In the genomic region with DNA sequence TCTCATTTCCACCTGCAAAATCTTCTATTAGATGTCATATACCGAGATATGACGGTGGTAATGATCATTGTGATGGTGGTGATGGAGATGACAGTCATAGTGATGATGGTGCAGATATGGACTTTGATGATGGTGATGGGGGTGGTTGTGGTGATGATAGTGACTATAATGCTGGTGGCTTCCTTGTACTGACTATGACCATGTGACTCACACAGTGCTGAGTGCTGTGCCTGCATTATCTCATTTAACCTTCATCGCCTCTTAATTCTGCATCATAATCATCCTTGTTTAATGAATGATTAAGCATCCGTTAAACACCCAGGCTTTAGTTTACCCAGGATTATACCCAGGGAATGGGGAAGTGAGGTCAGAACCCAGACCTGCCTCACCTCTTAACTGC, we compare ENCODE assay signal across 29 cellular contexts.
"Had no signal": no experiment of that assay in that cellular context is flagged by ENCODE, and none has a peak within 500 bp of the region (broad histone marks: within the 10 kb centered on the region; RNA-seq: fewer than 3 reads in every experiment).

No MANE protein-coding gene starts in this region.

- H3K4me1 ChIP-seq: foreskin keratinocyte, gastroesophageal sphincter, left lung, pancreas, stomach, upper lobe of left lung, uterus had no signal

- DNase-seq: dorsolateral prefrontal cortex; effector CD4-positive, alpha-beta T cell; foreskin keratinocyte; heart left ventricle; kidney; left cardiac atrium; left lung; mesenchymal stem cell; mucosa of descending colon; naive B cell; pancreas; stimulated activated CD4-positive, alpha-beta T cell treated with anti-CD3 and anti-CD28 coated beads, Interleukin-12 subunit alpha, Interleukin-12 subunit beta, amount 100 ng/mL, for 4 hours; stimulated activated CD4-positive, alpha-beta T cell treated with anti-CD3 and anti-CD28 coated beads, Interleukin-1b, Interleukin-23, amount 100 ng/mL, for 48 hours; stimulated activated CD4-positive, alpha-beta T cell treated with anti-CD3 and anti-CD28 coated beads, Interleukin-4, amount 100 ng/mL, for 1 hour; stimulated activated naive CD4-positive, alpha-beta T cell treated with Interleukin-2 at 50 U/mL for 16 hours; stomach; thyroid gland; upper lobe of left lung; uterus had no signal

- H3K79me2 ChIP-seq: hepatocyte had no signal

- H3K4me2 ChIP-seq: hepatocyte, smooth muscle cell had no signal

- H3K4me3 ChIP-seq: dorsolateral prefrontal cortex, esophagus muscularis mucosa, gastroesophageal sphincter, heart left ventricle, hepatocyte, left lung, mucosa of descending colon, pancreas, smooth muscle cell, stomach, thyroid gland, upper lobe of left lung, uterus had no signal

- FAIRE-seq: colon, kidney, pancreas had no signal

- H3K27ac ChIP-seq: dorsolateral prefrontal cortex, epithelial cell of prostate, esophagus muscularis mucosa, foreskin keratinocyte, gastroesophageal sphincter, heart left ventricle, hepatocyte, left lung, neutrophil, pancreas, stomach, thyroid gland, upper lobe of left lung, uterus had no signal

- H2AFZ ChIP-seq: hepatocyte had no signal

- H3K36me3 ChIP-seq: esophagus muscularis mucosa, gastroesophageal sphincter, heart left ventricle, left lung, neutrophil, pancreas, stomach, thyroid gland, upper lobe of left lung, uterus had no signal

- H3K9me3 ChIP-seq: esophagus muscularis mucosa, gastroesophageal sphincter, heart left ventricle, left lung, mucosa of descending colon, neutrophil, pancreas, stomach, thyroid gland, upper lobe of left lung, uterus had no signal

- H3K27me3 ChIP-seq: dorsolateral prefrontal cortex, esophagus muscularis mucosa, foreskin keratinocyte, gastroesophageal sphincter, heart left ventricle, hepatocyte, left lung, neutrophil, pancreas, stomach, thyroid gland, upper lobe of left lung, uterus had no signal

- ATAC-seq: foreskin keratinocyte; gastroesophageal sphincter; heart left ventricle; left cardiac atrium; left lung; mucosa of descending colon; natural killer cell treated with Interleukin-12 subunit alpha and Interleukin-12 subunit beta and Interleukin-15 and Interleukin-18, amount 100 ng/mL, for 72 hours; pancreas; sciatic nerve; stimulated activated effector memory CD8-positive, alpha-beta T cell treated with anti-CD3 and anti-CD28 coated beads, Interleukin-12 subunit alpha, Interleukin-12 subunit beta, amount 100 ng/mL, for 72 hours had no signal
